15 cellular contexts compared by ENCODE assay signal in the genomic region with DNA sequence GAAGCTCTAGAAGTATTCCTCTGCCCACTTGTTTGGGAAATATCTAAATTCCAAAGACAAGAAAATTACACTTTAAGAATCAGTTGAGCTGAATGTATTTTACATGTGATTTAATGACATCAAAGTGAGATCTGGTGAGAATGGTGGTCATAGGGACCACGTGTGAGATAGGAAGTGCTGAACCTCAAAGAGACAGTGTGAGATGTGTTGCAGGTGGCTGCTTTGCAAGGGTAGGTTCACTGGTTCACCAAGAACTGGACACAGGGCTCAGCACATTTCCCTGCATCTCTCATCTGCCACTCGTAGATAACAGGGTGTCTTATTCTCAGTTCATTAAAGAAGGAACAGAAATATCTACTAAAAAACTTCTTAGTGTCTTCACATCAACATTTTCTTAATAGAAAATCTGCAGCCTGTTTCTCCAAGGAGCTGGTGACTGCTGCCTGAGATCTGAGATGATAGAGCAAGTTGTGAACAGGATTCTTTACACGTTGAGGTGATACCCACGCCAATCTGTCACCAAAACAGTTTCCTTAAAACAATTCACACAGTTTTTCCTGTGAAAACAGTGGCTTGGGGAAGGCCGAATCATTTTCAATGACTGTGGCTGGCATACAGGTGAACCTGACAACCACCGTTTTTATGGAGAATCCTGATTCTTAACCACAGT. TPM values are rescaled to one million over a fixed set of nuclear protein-coding genes. Genes with fewer than 3 reads are reported as not detected.
A peak's percentile ranks its signal among the peaks of the same experiment; 100 is the strongest.
DNase-seq lines count a peak whose midpoint lies in the region; ATAC-seq, FAIRE-seq and TF ChIP-seq lines count a peak whose summit lies in the region.
"Had no signal": no experiment of that assay in that cellular context is flagged by ENCODE, and none has a peak within 500 bp of the region (broad histone marks: within the 10 kb centered on the region; RNA-seq: fewer than 3 reads in every experiment).

No MANE protein-coding gene starts in this region.

- H3K4me3 ChIP-seq in DND-41 (ENCODE audit: low read depth in 1 of 2, low read length in 2 of 2), result no peak overlapping the region
- H3K4me3 ChIP-seq: colonic mucosa had no signal

- no peaks in the 10 kb centered on the region for H3K27me3 Mint-ChIP-seq in activated B cell treated with CpG ODN at 0.5 μM for 24 hours

- CTCF ChIA-PET in activated B cell treated with CpG ODN at 0.5 μM for 24 hours (lab: Charles Lee), result interaction anchor here (0.6 to 2.0 kb wide), 6 partner anchors 10 to 42 kb away, joined by 3 to 8 read pairs (median 4); no protein-coding TSS in a partner anchor

- TF ChIP-seq CTCF in DND-41 (IDR thresholded peaks at IDR 0.05; ENCODE audit: borderline replicate concordance, extremely low read depth, low read length, poor library complexity, severe bottlenecking), result no peak
- no peak for TF ChIP-seq CTCF in activated B cell treated with CpG ODN at 0.5 μM for 24 hours (IDR thresholded peaks at IDR 0.05)

- H3K9me3 Mint-ChIP-seq in activated B cell treated with CpG ODN at 0.5 μM for 24 hours, result peaks cover 5% of the 10 kb centered on the region

- DNase-seq in DND-41 (no peak), GM19239 (ENCODE audit: insufficient read length, low spot score) (peak; percentile 50), activated B cell treated with CpG ODN at 0.5 μM for 24 hours (no peak), GM03348 (ENCODE audit: low spot score) (no peak), DMS 273 (lab: John Stamatoyannopoulos, UW; ENCODE audit: unreplicated experiment) (no peak)
- DNase-seq in stimulated activated CD4-positive, alpha-beta T cell treated with anti-CD3 and anti-CD28 coated beads, Interleukin-4, amount 100 ng/mL, for 1 hour, result no peak
- DNase-seq in stimulated activated CD4-positive, alpha-beta T cell treated with anti-CD3 and anti-CD28 coated beads, Interleukin-12 subunit alpha, Interleukin-12 subunit beta, amount 100 ng/mL, for 4 hours, result no peak
- DNase-seq: colonic mucosa, NCI-H1105 had no signal

- intact Hi-C loops in activated B cell treated with CpG ODN at 0.5 μM for 24 hours (cut with micrococcal nuclease), result loop anchor here (1.0 to 2.0 kb wide), 4 partner anchors 8 to 39 kb away; no protein-coding TSS in a partner anchor

- no peaks in the 10 kb centered on the region for H3K4me1 ChIP-seq in DND-41 (ENCODE audit: insufficient read depth, low read length)
- H3K4me1 ChIP-seq: colonic mucosa had no signal

- H3K27ac ChIP-seq in DND-41 (ENCODE audit: low read length), result no peak overlapping the region
- H3K27ac ChIP-seq: C4-2B, colonic mucosa, VCaP had no signal

- FAIRE-seq in GM19239 (lab: Jason Lieb, UNC), result peak; percentile 97

- H3K36me3 ChIP-seq in DND-41 (ENCODE audit: insufficient read depth, low read length), result no peaks in the 10 kb centered on the region
- H3K36me3 ChIP-seq: colonic mucosa had no signal

- peaks cover 78% of the 10 kb centered on the region for H3K36me3 Mint-ChIP-seq in activated B cell treated with CpG ODN at 0.5 μM for 24 hours (ENCODE audit: low read depth)

- ATAC-seq in DND-41 (ENCODE audit: insufficient read depth, low read depth) (peak; percentile 42; the same call in 1 of the 3 replicates), HG02840 (IDR thresholded peaks at IDR 0.05; ENCODE audit: low FRiP score, unreplicated experiment) (peak; percentile 42), activated B cell treated with CpG ODN at 0.5 μM for 24 hours (ENCODE audit: low read depth) (peak; percentile 18)

- H3K4me3 Mint-ChIP-seq in activated B cell treated with CpG ODN at 0.5 μM for 24 hours, result peak overlapping the region; percentile 55

- peak overlapping the region; percentile 95 for H3K27ac Mint-ChIP-seq in activated B cell treated with CpG ODN at 0.5 μM for 24 hours

- H3K9me3 ChIP-seq in DND-41 (ENCODE audit: insufficient read depth, low read length, severe bottlenecking), result no peaks in the 10 kb centered on the region
- H3K9me3 ChIP-seq: colonic mucosa had no signal

- H3K9ac ChIP-seq in DND-41 (ENCODE audit: low read depth, low read length), result no peak overlapping the region

- no peaks in the 10 kb centered on the region for H4K20me1 ChIP-seq in DND-41 (ENCODE audit: insufficient read depth, low read length)

- peaks cover 91% of the 10 kb centered on the region for H3K4me1 Mint-ChIP-seq in activated B cell treated with CpG ODN at 0.5 μM for 24 hours

- POLR2A ChIA-PET in activated B cell treated with CpG ODN at 0.5 μM for 24 hours (lab: Charles Lee), result interaction anchor here (0.8 to 26.6 kb wide), 14 partner anchors 1 to 788 kb away, joined by 3 to 970 read pairs (median 6); partner anchors contain the start of genes CCR6, RNASET2 and SFT2D1

- H3K4me2 ChIP-seq in DND-41 (ENCODE audit: insufficient read depth, low read length), result no peak overlapping the region

- no peaks in the 10 kb centered on the region for H3K27me3 ChIP-seq in DND-41 (ENCODE audit: insufficient read depth, low read length, poor library complexity)
- H3K27me3 ChIP-seq: colonic mucosa had no signal

- no peak overlapping the region for H2AFZ ChIP-seq in DND-41 (ENCODE audit: low read depth, low read length)

- no peaks in the 10 kb centered on the region for H3K79me2 ChIP-seq in DND-41 (ENCODE audit: insufficient read depth, low read length)

RNA-seq across cellular contexts. Expression of gene CCR6, which starts 7.2 kb away (rescaled TPM):
- total RNA-seq in activated B cell treated with CpG ODN at 0.5 μM for 24 hours, result 26.2 and 28.9 TPM in 2 replicates
- total RNA-seq: glomerular endothelial cell, lung microvascular endothelial cell, RPMI7951 had no signal

RNA-seq across cellular contexts. Expression of gene GPR31, which starts 27.6 kb away (rescaled TPM):
- total RNA-seq in activated B cell treated with CpG ODN at 0.5 μM for 24 hours, result not detected in 2 replicates
- total RNA-seq: colonic mucosa, glomerular endothelial cell, lung microvascular endothelial cell, RPMI7951 had no signal
